ENCODE assay signal across 11 cellular contexts in genomic region chr10:13414855-13415254, GRCh38.
DNase-seq lines count a peak whose midpoint lies in the region; ATAC-seq and TF ChIP-seq lines count a peak whose summit lies in the region.
"Had no signal": no experiment of that assay in that cellular context is flagged by ENCODE, and none has a peak within 500 bp of the region (broad histone marks: within the 10 kb centered on the region; RNA-seq: fewer than 3 reads in every experiment).

No MANE protein-coding gene starts in this region.

- 13 to 37% methylated on average over 1 to 2 of the region's 2 CpGs for WGBS in body of pancreas, 2 donors
- 55% methylated on average over 2 of the region's 2 CpGs for WGBS in right cardiac atrium

- H3K9me3 ChIP-seq in body of pancreas (no peaks in the 10 kb centered on the region), lower lobe of right lung (peaks cover 4% of the 10 kb centered on the region), right cardiac atrium (ENCODE audit: control insufficient read depth, low read length) (no peaks in the 10 kb centered on the region)

- H3K27ac Mint-ChIP-seq in activated naive CD4-positive, alpha-beta T cell treated with anti-CD3 and anti-CD28 coated beads, Interleukin-2, amount 10 ng/mL, durations not matched to agents 7 days and 5 days, result no peak overlapping the region
- H3K27ac Mint-ChIP-seq: natural killer cell had no signal

- CTCF ChIA-PET in activated naive CD4-positive, alpha-beta T cell treated with anti-CD3 and anti-CD28 coated beads, Interleukin-2, amount 10 ng/mL, durations not matched to agents 7 days and 5 days (lab: Charles Lee), result interaction anchor here (1.0 to 1.1 kb wide), 2 partner anchors 25 to 26 kb away, joined by 3 read pairs; no protein-coding TSS in a partner anchor

- TF ChIP-seq CTCF in body of pancreas (IDR thresholded peaks at IDR 0.05) (peak; percentile 14 to 56 (median 40)), lower lobe of right lung (IDR thresholded peaks at IDR 0.05) (peak; percentile 12)

- DNase-seq in D341Med (ENCODE audit: low spot score), result peak; percentile 59
- peak; percentile 59 for DNase-seq in HuH-7.5 (ENCODE audit: low spot score)
- peak; percentile 60 to 78 (median 68) for DNase-seq in body of pancreas
- no peak for DNase-seq in lower lobe of right lung
- DNase-seq in activated naive CD4-positive, alpha-beta T cell treated with anti-CD3 and anti-CD28 coated beads, Interleukin-2, amount 10 ng/mL, durations not matched to agents 7 days and 5 days, result no peak
- DNase-seq in superior temporal gyrus (ENCODE audit: extremely low spot score), result no peak
- DNase-seq in right cardiac atrium, result no peak
- DNase-seq in GOT3 (lab: John Stamatoyannopoulos, UW), result no peak
- DNase-seq: natural killer cell had no signal

- H3K36me3 Mint-ChIP-seq in activated naive CD4-positive, alpha-beta T cell treated with anti-CD3 and anti-CD28 coated beads, Interleukin-2, amount 10 ng/mL, durations not matched to agents 7 days and 5 days, result no peaks in the 10 kb centered on the region
- H3K36me3 Mint-ChIP-seq: natural killer cell had no signal

- peak; percentile 75 for ATAC-seq in body of pancreas
- ATAC-seq in lower lobe of right lung, result no peak
- no peak for ATAC-seq in right cardiac atrium
- ATAC-seq: natural killer cell had no signal

- intact Hi-C loops in body of pancreas (cut with DNase I) (no loop called here), lower lobe of right lung (cut with DNase I) (no loop called here), right cardiac atrium (cut with DNase I) (no loop called here)

- no peaks in the 10 kb centered on the region for H3K27me3 ChIP-seq in body of pancreas
- no peaks in the 10 kb centered on the region for H3K27me3 ChIP-seq in lower lobe of right lung (ENCODE audit: low read depth)
- H3K27me3 ChIP-seq in right cardiac atrium (ENCODE audit: control insufficient read depth, insufficient read depth), result no peaks in the 10 kb centered on the region

- no peaks in the 10 kb centered on the region for H3K4me1 Mint-ChIP-seq in activated naive CD4-positive, alpha-beta T cell treated with anti-CD3 and anti-CD28 coated beads, Interleukin-2, amount 10 ng/mL, durations not matched to agents 7 days and 5 days
- H3K4me1 Mint-ChIP-seq: natural killer cell had no signal

- H3K27ac ChIP-seq in body of pancreas (peak overlapping the region in 1 of 4 donors; percentile 25), lower lobe of right lung (no peak overlapping the region), right cardiac atrium (ENCODE audit: low read length) (no peak overlapping the region)
- H3K27ac ChIP-seq: epithelial cell of prostate, SK-N-MC had no signal

- H3K36me3 ChIP-seq in body of pancreas (replicated peaks in 1 of 2; ENCODE audit: insufficient read depth in 1 of 2, low read depth in 2 of 2) (no peaks in the 10 kb centered on the region), lower lobe of right lung (no peaks in the 10 kb centered on the region)

- H3K9me3 Mint-ChIP-seq in activated naive CD4-positive, alpha-beta T cell treated with anti-CD3 and anti-CD28 coated beads, Interleukin-2, amount 10 ng/mL, durations not matched to agents 7 days and 5 days, result no peaks in the 10 kb centered on the region
- H3K9me3 Mint-ChIP-seq: natural killer cell had no signal

- H3K4me3 ChIP-seq in body of pancreas (no peak overlapping the region), lower lobe of right lung (no peak overlapping the region), right cardiac atrium (ENCODE audit: low read length) (no peak overlapping the region)
- H3K4me3 ChIP-seq: SK-N-MC had no signal

- no peak overlapping the region for H3K4me3 Mint-ChIP-seq in activated naive CD4-positive, alpha-beta T cell treated with anti-CD3 and anti-CD28 coated beads, Interleukin-2, amount 10 ng/mL, durations not matched to agents 7 days and 5 days
- H3K4me3 Mint-ChIP-seq: natural killer cell had no signal

- TF ChIP-seq POLR2A in body of pancreas (IDR thresholded peaks at IDR 0.05), result no peak

- peaks cover 6% of the 10 kb centered on the region for H3K27me3 Mint-ChIP-seq in activated naive CD4-positive, alpha-beta T cell treated with anti-CD3 and anti-CD28 coated beads, Interleukin-2, amount 10 ng/mL, durations not matched to agents 7 days and 5 days

- H3K4me1 ChIP-seq in body of pancreas (peaks cover 7% of the 10 kb centered on the region), lower lobe of right lung (no peaks in the 10 kb centered on the region), right cardiac atrium (ENCODE audit: control insufficient read depth, insufficient read depth, low read length) (no peaks in the 10 kb centered on the region)

Comparison
In these comparisons a context has a peak if more than half of its experiments do, and no peak if none do; other contexts are left out.
1. DNase-seq: peak in D341Med (single experiment), HuH-7.5 (single experiment) and body of pancreas (4 of 4); none in lower lobe of right lung (single experiment), activated naive CD4-positive, alpha-beta T cell treated with anti-CD3 and anti-CD28 coated beads, Interleukin-2, amount 10 ng/mL, durations not matched to agents 7 days and 5 days (single experiment), superior temporal gyrus (single experiment), right cardiac atrium (0 of 3) and GOT3 (single experiment).